In genomic region chr21:44800103-44800502, GRCh38 we compare ENCODE assay signal across 8 cellular contexts. TPM values are rescaled to one million over a fixed set of nuclear protein-coding genes. Genes with fewer than 3 reads are reported as not detected.
DNase-seq lines count a peak whose midpoint lies in the region; ATAC-seq and TF ChIP-seq lines count a peak whose summit lies in the region.

No MANE protein-coding gene starts in this region.

- H3K4me3 ChIP-seq in KMS-11 (IDR thresholded peaks at IDR 0.05; ENCODE audit: insufficient read depth, low read depth, low read length): peak overlapping the region; percentile 23

- H4K20me1 ChIP-seq in KMS-11 (ENCODE audit: insufficient read depth): peaks cover 22% of the 10 kb centered on the region

- H3K36me3 Mint-ChIP-seq in activated T-helper 1 cell treated with anti-CD3 and anti-CD28 coated beads, Interleukin-12 subunit alpha, Interleukin-12 subunit beta, Interleukin-2, Interleukin-4 antibody, amounts not matched to agents 30 ng/mL and 10 ng/mL and 1 ng/mL, durations not matched to agents 14 hours and 24 hours and 36 hours (ENCODE audit: low read depth): peaks cover 51% of the 10 kb centered on the region

- intact Hi-C loops in activated T-helper 1 cell treated with anti-CD3 and anti-CD28 coated beads, Interleukin-12 subunit alpha, Interleukin-12 subunit beta, Interleukin-2, Interleukin-4 antibody, amounts not matched to agents 30 ng/mL and 10 ng/mL and 1 ng/mL, durations not matched to agents 14 hours and 24 hours and 36 hours (cut with micrococcal nuclease): loop anchor here (2.0 to 10.0 kb wide), 3 partner anchors 47 to 289 kb away; partner anchors contain the start of gene ADARB1

- H3K4me1 ChIP-seq in KMS-11 (ENCODE audit: low read depth, poor library complexity, severe bottlenecking): peaks cover 39% of the 10 kb centered on the region

- peaks cover 21% of the 10 kb centered on the region; the same call in 1 of the 2 replicates for H3K36me3 ChIP-seq in KMS-11 (ENCODE audit: insufficient read depth)

- H3K4me1 Mint-ChIP-seq in activated T-helper 1 cell treated with anti-CD3 and anti-CD28 coated beads, Interleukin-12 subunit alpha, Interleukin-12 subunit beta, Interleukin-2, Interleukin-4 antibody, amounts not matched to agents 30 ng/mL and 10 ng/mL and 1 ng/mL, durations not matched to agents 14 hours and 24 hours and 36 hours (ENCODE audit: low read depth): peaks cover 62% of the 10 kb centered on the region

- no peak overlapping the region for H2AFZ ChIP-seq in KMS-11 (ENCODE audit: low read depth)

- H3K4me2 ChIP-seq in KMS-11: peak overlapping the region; percentile 66

- ATAC-seq in GM18868 (IDR thresholded peaks at IDR 0.05; ENCODE audit: unreplicated experiment) (no peak), GM18520 (IDR thresholded peaks at IDR 0.05; ENCODE audit: unreplicated experiment) (no peak)

- H3K27me3 ChIP-seq in KMS-11 (ENCODE audit: insufficient read depth, low read depth): no peaks in the 10 kb centered on the region

- no peak for TF ChIP-seq CTCF in KMS-11 (conservative IDR thresholded peaks at IDR 0.05; ENCODE audit: low read depth, low read length)

- no peak overlapping the region for H3K27ac Mint-ChIP-seq in activated T-helper 1 cell treated with anti-CD3 and anti-CD28 coated beads, Interleukin-12 subunit alpha, Interleukin-12 subunit beta, Interleukin-2, Interleukin-4 antibody, amounts not matched to agents 30 ng/mL and 10 ng/mL and 1 ng/mL, durations not matched to agents 14 hours and 24 hours and 36 hours

- H3K27ac ChIP-seq in KMS-11: no peak overlapping the region

- H3K9me3 Mint-ChIP-seq in activated T-helper 1 cell treated with anti-CD3 and anti-CD28 coated beads, Interleukin-12 subunit alpha, Interleukin-12 subunit beta, Interleukin-2, Interleukin-4 antibody, amounts not matched to agents 30 ng/mL and 10 ng/mL and 1 ng/mL, durations not matched to agents 14 hours and 24 hours and 36 hours: no peaks in the 10 kb centered on the region

- H3K9ac ChIP-seq in KMS-11: peak overlapping the region; percentile 85; the same call in 1 of the 2 replicates

- H3K27me3 Mint-ChIP-seq in activated T-helper 1 cell treated with anti-CD3 and anti-CD28 coated beads, Interleukin-12 subunit alpha, Interleukin-12 subunit beta, Interleukin-2, Interleukin-4 antibody, amounts not matched to agents 30 ng/mL and 10 ng/mL and 1 ng/mL, durations not matched to agents 14 hours and 24 hours and 36 hours (ENCODE audit: insufficient read depth): no peaks in the 10 kb centered on the region

- peaks cover 74% of the 10 kb centered on the region for H3K79me2 ChIP-seq in KMS-11 (ENCODE audit: insufficient read depth, low read depth)

- DNase-seq in COLO668 (lab: John Stamatoyannopoulos, UW; ENCODE audit: unreplicated experiment) (peak; percentile 23), inferior parietal cortex (ENCODE audit: extremely low spot score) (peak; percentile 44), KG1 (lab: John Stamatoyannopoulos, UW) (no peak), HK-2 (ENCODE audit: unreplicated experiment) (no peak)
- no peak for DNase-seq in activated T-helper 1 cell treated with anti-CD3 and anti-CD28 coated beads, Interleukin-12 subunit alpha, Interleukin-12 subunit beta, Interleukin-2, Interleukin-4 antibody, amounts not matched to agents 30 ng/mL and 10 ng/mL and 1 ng/mL, durations not matched to agents 14 hours and 24 hours and 36 hours (ENCODE audit: low spot score)

- peak overlapping the region; percentile 99 for H3K4me3 Mint-ChIP-seq in activated T-helper 1 cell treated with anti-CD3 and anti-CD28 coated beads, Interleukin-12 subunit alpha, Interleukin-12 subunit beta, Interleukin-2, Interleukin-4 antibody, amounts not matched to agents 30 ng/mL and 10 ng/mL and 1 ng/mL, durations not matched to agents 14 hours and 24 hours and 36 hours

RNA-seq across cellular contexts. Expression of gene UBE2G2, which starts 1.5 kb away (rescaled TPM):
- total RNA-seq in activated T-helper 1 cell treated with anti-CD3 and anti-CD28 coated beads, Interleukin-12 subunit alpha, Interleukin-12 subunit beta, Interleukin-2, Interleukin-4 antibody, amounts not matched to agents 30 ng/mL and 10 ng/mL and 1 ng/mL, durations not matched to agents 14 hours and 24 hours and 36 hours: 137 and 151 TPM in 2 replicates

RNA-seq across cellular contexts. Expression of gene SUMO3, which starts 17.8 kb away (rescaled TPM):
- total RNA-seq in activated T-helper 1 cell treated with anti-CD3 and anti-CD28 coated beads, Interleukin-12 subunit alpha, Interleukin-12 subunit beta, Interleukin-2, Interleukin-4 antibody, amounts not matched to agents 30 ng/mL and 10 ng/mL and 1 ng/mL, durations not matched to agents 14 hours and 24 hours and 36 hours: 86.9 and 88.6 TPM in 2 replicates

Comparison
In these comparisons a context has a peak if more than half of its experiments do, and no peak if none do; other contexts are left out.
1. DNase-seq: peak in COLO668 (single experiment) and inferior parietal cortex (single experiment); none in activated T-helper 1 cell treated with anti-CD3 and anti-CD28 coated beads, Interleukin-12 subunit alpha, Interleukin-12 subunit beta, Interleukin-2, Interleukin-4 antibody, amounts not matched to agents 30 ng/mL and 10 ng/mL and 1 ng/mL, durations not matched to agents 14 hours and 24 hours and 36 hours (single experiment), KG1 (single experiment) and HK-2 (single experiment).